Comparison of ENCODE assay signal across 1 cellular context in genomic region chr15:100889359-100890058, GRCh38.
TF ChIP-seq lines count a peak whose summit lies in the region.

No MANE protein-coding gene starts in this region.

TF ChIP-seq in SK-N-SH, 30 proteins besides CTCF, POLR2A, EP300 and RAD21 (continued from another document):
- no peak for TF ChIP-seq CHD2 (IDR thresholded peaks at IDR 0.05; ENCODE audit: low read length, partially characterized antibody)
- TF ChIP-seq MEF2A (IDR thresholded peaks at IDR 0.05; ENCODE audit: borderline replicate concordance, low read depth): no peak
TF ChIP-seq in SK-N-SH: peak in this region for 0.
